35 cellular contexts compared by ENCODE assay signal in genomic region chr12:118010903-118011302, GRCh38. TPM values are rescaled to one million over a fixed set of nuclear protein-coding genes. Genes with fewer than 3 reads are reported as not detected.
"Had no signal": no experiment of that assay in that cellular context is flagged by ENCODE, and none has a peak within 500 bp of the region (broad histone marks: within the 10 kb centered on the region; RNA-seq: fewer than 3 reads in every experiment).

No MANE protein-coding gene starts in this region.

- DNase-seq: Karpas-422, Kasumi-1, MG63, MM.1S, MV-4-11, NCI-H1048, NCI-H1092, NCI-H1092 treated with DMSO at 0.1 percent for 48 hours, NCI-H1105, NCI-H1105 treated with DMSO at 0.1 percent for 48 hours, NCI-H1417, NCI-H1417 treated with DMSO at 0.1 percent for 48 hours, NCI-H1436, NCI-H1436 treated with DMSO at 0.1 percent for 48 hours, NCI-H146, NCI-H1694, NCI-H1694 treated with DMSO at 0.1 percent for 48 hours, NCI-H187, NCI-H187 treated with DMSO at 0.1 percent for 48 hours, NCI-H1930, NCI-H2029, NCI-H2029 treated with DMSO at 0.1 percent for 48 hours, NCI-H2081, NCI-H2081 treated with DMSO at 0.1 percent for 48 hours, NCI-H2107, NCI-H2171, NCI-H2171 treated with DMSO at 0.1 percent for 48 hours, NCI-H2227 treated with DMSO at 0.1 percent for 48 hours, NCI-H226, NCI-H345, NCI-H446, NCI-H446 treated with DMSO at 0.1 percent for 48 hours, NCI-H510A, NCI-H510A treated with DMSO at 0.1 percent for 48 hours had no signal

- H3K4me3 ChIP-seq: MG63 had no signal

- H3K9me3 ChIP-seq: MG63 had no signal

- H3K27me3 ChIP-seq: MG63 had no signal

- H3K36me3 ChIP-seq: MG63 had no signal

RNA-seq across cellular contexts. Expression of gene KSR2, which starts 42.1 kb away (rescaled TPM):
- total RNA-seq: NCI-H460 had no signal
